ENCODE assay signal across 15 cellular contexts in genomic region chr17:32155896-32156295, GRCh38. TPM values are rescaled to one million over a fixed set of nuclear protein-coding genes. Genes with fewer than 3 reads are reported as not detected.
A peak's percentile ranks its signal among the peaks of the same experiment; 100 is the strongest.
DNase-seq lines count a peak whose midpoint lies in the region; ATAC-seq, FAIRE-seq and TF ChIP-seq lines count a peak whose summit lies in the region.
"Had no signal": no experiment of that assay in that cellular context is flagged by ENCODE, and none has a peak within 500 bp of the region (broad histone marks: within the 10 kb centered on the region; RNA-seq: fewer than 3 reads in every experiment).

No MANE protein-coding gene starts in this region.

- peak overlapping the region; percentile 73 for H3K27ac ChIP-seq in 22Rv1

- intact Hi-C loops in left colon (cut with DNase I, micrococcal nuclease): no loop called here

- no peak overlapping the region for H3K4me3 ChIP-seq in fibroblast of pulmonary artery (replicated peaks; ENCODE audit: low read depth, low read length)

- no peak for DNase-seq in D721Med (ENCODE audit: insufficient read length, low spot score)
- peak; percentile 10 for DNase-seq in fibroblast of pulmonary artery (ENCODE audit: low read depth)
- DNase-seq in superior temporal gyrus (ENCODE audit: extremely low spot score): peak; percentile 32
- no peak for DNase-seq in HEK293T (ENCODE audit: extremely low spot score)
- no peak for DNase-seq in glomerular visceral epithelial cell (ENCODE audit: extremely low spot score)
- no peak for DNase-seq in left colon
- DNase-seq: BE2C; Caco-2; CD8-positive, alpha-beta T cell; DMS53; GOT3; H9; KG1 had no signal

- peak; percentile 60 for FAIRE-seq in D721Med (lab: Jason Lieb, UNC)
- FAIRE-seq: GM18507 had no signal

- ATAC-seq in left colon: no peak
- ATAC-seq: CD8-positive, alpha-beta T cell had no signal

- CTCF ChIA-PET in HEK293T (lab: Yijun Ruan, JAX): no interaction called here

- TF ChIP-seq CTCF in 22Rv1 (IDR thresholded peaks at IDR 0.05): no peak
- TF ChIP-seq CTCF in D721Med (IDR thresholded peaks at IDR 0.05; ENCODE audit: insufficient read depth, missing control alignments): no peak
- TF ChIP-seq CTCF in fibroblast of pulmonary artery (IDR thresholded peaks at IDR 0.05; ENCODE audit: low read length, missing control alignments): no peak

- POLR2A ChIA-PET in HEK293T (lab: Yijun Ruan, JAX): no interaction called here

TF ChIP-seq in HEK293T, 16 proteins besides CTCF, POLR2A, EP300 and RAD21:
- no peak for TF ChIP-seq LEF1 (IDR thresholded peaks at IDR 0.05; ENCODE audit: borderline replicate concordance)
- no peak for TF ChIP-seq HDGF (IDR thresholded peaks at IDR 0.05; ENCODE audit: borderline replicate concordance)
- TF ChIP-seq L3MBTL2 (conservative IDR thresholded peaks at IDR 0.05): no peak
- TF ChIP-seq TARDBP (IDR thresholded peaks at IDR 0.05): no peak
- TF ChIP-seq SP1 (IDR thresholded peaks at IDR 0.05): no peak
- no peak for TF ChIP-seq NFRKB (IDR thresholded peaks at IDR 0.05)
- TF ChIP-seq ARNT (IDR thresholded peaks at IDR 0.05): no peak
- no peak for TF ChIP-seq ZNF384 (IDR thresholded peaks at IDR 0.05)
- no peak for TF ChIP-seq CTBP1 (IDR thresholded peaks at IDR 0.05; ENCODE audit: borderline replicate concordance)
- no peak for TF ChIP-seq FOXK2 (IDR thresholded peaks at IDR 0.05)
- no peak for TF ChIP-seq ELF4 (IDR thresholded peaks at IDR 0.05)

RNA-seq across cellular contexts. Expression of gene RHOT1, which starts 13.6 kb away (rescaled TPM):
- total RNA-seq in left colon: 10 to 100 TPM; 23.0 to 23.1 TPM

Comparison
In these comparisons a context has a peak if more than half of its experiments do, and no peak if none do; other contexts are left out.
1. DNase-seq: peak in fibroblast of pulmonary artery (single experiment) and superior temporal gyrus (single experiment); none in D721Med (single experiment), HEK293T (single experiment), glomerular visceral epithelial cell (single experiment) and left colon (0 of 2).